Comparison of ENCODE assay signal across 4 cellular contexts in the genomic region with DNA sequence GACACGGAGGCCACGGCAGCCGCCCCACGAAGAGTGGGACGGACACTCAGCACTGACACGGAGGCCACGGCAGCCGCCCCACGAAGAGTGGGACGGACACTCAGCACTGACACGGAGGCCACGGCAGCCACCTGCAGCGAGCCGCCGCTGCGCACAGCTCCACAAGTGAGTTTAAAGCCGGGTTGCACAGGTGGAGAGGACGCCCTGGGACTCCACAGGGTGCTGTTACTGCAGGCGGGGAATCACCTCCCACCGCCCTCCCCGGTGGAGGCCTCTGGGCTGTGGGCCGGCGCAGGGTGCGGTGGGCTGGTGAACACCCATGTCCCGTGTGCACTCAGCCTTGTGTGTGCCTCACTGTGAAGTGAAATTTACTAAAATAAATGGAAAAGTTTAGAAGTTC. TPM values are rescaled to one million over a fixed set of nuclear protein-coding genes. Genes with fewer than 3 reads are reported as not detected.
"Had no signal": no experiment of that assay in that cellular context is flagged by ENCODE, and none has a peak within 500 bp of the region (broad histone marks: within the 10 kb centered on the region; RNA-seq: fewer than 3 reads in every experiment).

No MANE protein-coding gene starts in this region.

RNA-seq across cellular contexts. Expression of a gene that starts 13.1 kb away (rescaled TPM):
- total RNA-seq: LHCN-M2, M059J, MCF 10A, NCI-H460 had no signal
